9 cellular contexts compared by ENCODE assay signal in genomic region chr12:118058881-118059644, GRCh38. TPM values are rescaled to one million over a fixed set of nuclear protein-coding genes. Genes with fewer than 3 reads are reported as not detected.
DNase-seq lines count a peak whose midpoint lies in the region; ATAC-seq and TF ChIP-seq lines count a peak whose summit lies in the region.
"Had no signal": no experiment of that assay in that cellular context is flagged by ENCODE, and none has a peak within 500 bp of the region (broad histone marks: within the 10 kb centered on the region; RNA-seq: fewer than 3 reads in every experiment).

No MANE protein-coding gene starts in this region.

- H3K4me3 ChIP-seq in RWPE2 (ENCODE audit: severe bottlenecking) (no peak overlapping the region), parathyroid adenoma (ENCODE audit: low read depth, low read length) (no peak overlapping the region)

- H3K79me2 ChIP-seq in parathyroid adenoma = no peaks in the 10 kb centered on the region

- DNase-seq in Calu3 (no peak), RWPE2 (ENCODE audit: low spot score) (no peak), epithelial cell of prostate (ENCODE audit: low read depth, low spot score) (no peak), NCI-H2029 treated with DMSO at 0.1 percent for 48 hours (lab: John Stamatoyannopoulos, UW) (no peak)
- DNase-seq: left colon had no signal

- no peaks in the 10 kb centered on the region for H3K9me3 Mint-ChIP-seq in Calu3 (ENCODE audit: low read depth, unreplicated experiment)

- no peak overlapping the region for H2AFZ ChIP-seq in parathyroid adenoma

- peak overlapping the region; percentile 89 for H3K27ac ChIP-seq in RWPE2 (ENCODE audit: poor library complexity, severe bottlenecking)
- peak overlapping the region; percentile 94 for H3K27ac ChIP-seq in epithelial cell of prostate
- H3K27ac ChIP-seq in parathyroid adenoma = peak overlapping the region; percentile 90

- peak overlapping the region; percentile 83 for H3K4me3 Mint-ChIP-seq in Calu3 (ENCODE audit: low read depth, unreplicated experiment)

- peak overlapping the region; percentile 78 for H3K27ac Mint-ChIP-seq in Calu3 (ENCODE audit: unreplicated experiment)

- H3K36me3 ChIP-seq in RWPE2 (ENCODE audit: low read depth) (peaks cover 3% of the 10 kb centered on the region), parathyroid adenoma (ENCODE audit: control insufficient read depth, insufficient read depth, low read length) (no peaks in the 10 kb centered on the region)

- no peak overlapping the region for H3K4me2 ChIP-seq in parathyroid adenoma (ENCODE audit: low read length)

- no peak overlapping the region for H3K9ac ChIP-seq in parathyroid adenoma

- H3K4me1 ChIP-seq in RWPE2 (ENCODE audit: insufficient read depth, poor library complexity, severe bottlenecking) (peaks cover 17% of the 10 kb centered on the region), parathyroid adenoma (peaks cover 8% of the 10 kb centered on the region)

- H3K27me3 ChIP-seq in RWPE2 (ENCODE audit: insufficient read depth, poor library complexity, severe bottlenecking) (no peaks in the 10 kb centered on the region), parathyroid adenoma (ENCODE audit: control insufficient read depth, insufficient read depth, low read length) (no peaks in the 10 kb centered on the region)

- TF ChIP-seq CTCF in Calu3 (IDR thresholded peaks at IDR 0.05; ENCODE audit: unreplicated experiment) (no peak), RWPE2 (IDR thresholded peaks at IDR 0.05; ENCODE audit: poor library complexity, severe bottlenecking) (no peak), parathyroid adenoma (IDR thresholded peaks at IDR 0.05) (no peak)

- intact Hi-C loops in Calu3 (cut with micrococcal nuclease; ENCODE audit: unreplicated experiment) = loop anchor here (5.0 to 10.0 kb wide), 2 partner anchors 43 to 316 kb away; partner anchors contain the start of genes SUDS3, TAOK3 and VSIG10

- no peaks in the 10 kb centered on the region for H3K9me3 ChIP-seq in RWPE2 (ENCODE audit: severe bottlenecking)
- no peaks in the 10 kb centered on the region for H3K9me3 ChIP-seq in parathyroid adenoma (ENCODE audit: control insufficient read depth, low read length)

- H3K27me3 Mint-ChIP-seq in Calu3 (ENCODE audit: unreplicated experiment) = no peaks in the 10 kb centered on the region

- CTCF ChIA-PET in Calu3 (lab: Charles Lee) = interaction anchor here (0.5 to 0.7 kb wide), 2 partner anchors 62 to 494 kb away, joined by 4 read pairs; no protein-coding TSS in a partner anchor

- ATAC-seq in RWPE2 (ENCODE audit: low read depth) = no peak
- no peak for ATAC-seq in HG02973 (IDR thresholded peaks at IDR 0.05; ENCODE audit: unreplicated experiment)
- ATAC-seq in GM21717 (IDR thresholded peaks at IDR 0.05; ENCODE audit: unreplicated experiment) = no peak
- ATAC-seq in GM19452 (IDR thresholded peaks at IDR 0.05; ENCODE audit: unreplicated experiment) = no peak
- ATAC-seq: left colon had no signal

- H3K4me1 Mint-ChIP-seq in Calu3 (ENCODE audit: low read depth, unreplicated experiment) = peaks cover 38% of the 10 kb centered on the region

- H3K36me3 Mint-ChIP-seq in Calu3 (ENCODE audit: insufficient read depth, unreplicated experiment) = peaks cover 53% of the 10 kb centered on the region

- TSS peak; percentile 53 for BruUV-seq in Calu3 (replicated peaks; lab: Mats Ljungman, UMichigan)

RNA-seq across cellular contexts. Expression of gene WSB2, which starts 1.9 kb away (rescaled TPM):
- total RNA-seq in Calu3 (2022) = 93.5 and 112 TPM in 2 replicates

RNA-seq across cellular contexts. Expression of gene RFC5, which starts 42.6 kb away (rescaled TPM):
- total RNA-seq in Calu3 (2022) = 52.0 and 54.6 TPM in 2 replicates

RNA-seq across cellular contexts. Expression of gene VSIG10, which starts 44.7 kb away (rescaled TPM):
- total RNA-seq in Calu3 (2022) = 52.0 and 53.6 TPM in 2 replicates
